Comparison of ENCODE assay signal across 16 cellular contexts in the genomic region with DNA sequence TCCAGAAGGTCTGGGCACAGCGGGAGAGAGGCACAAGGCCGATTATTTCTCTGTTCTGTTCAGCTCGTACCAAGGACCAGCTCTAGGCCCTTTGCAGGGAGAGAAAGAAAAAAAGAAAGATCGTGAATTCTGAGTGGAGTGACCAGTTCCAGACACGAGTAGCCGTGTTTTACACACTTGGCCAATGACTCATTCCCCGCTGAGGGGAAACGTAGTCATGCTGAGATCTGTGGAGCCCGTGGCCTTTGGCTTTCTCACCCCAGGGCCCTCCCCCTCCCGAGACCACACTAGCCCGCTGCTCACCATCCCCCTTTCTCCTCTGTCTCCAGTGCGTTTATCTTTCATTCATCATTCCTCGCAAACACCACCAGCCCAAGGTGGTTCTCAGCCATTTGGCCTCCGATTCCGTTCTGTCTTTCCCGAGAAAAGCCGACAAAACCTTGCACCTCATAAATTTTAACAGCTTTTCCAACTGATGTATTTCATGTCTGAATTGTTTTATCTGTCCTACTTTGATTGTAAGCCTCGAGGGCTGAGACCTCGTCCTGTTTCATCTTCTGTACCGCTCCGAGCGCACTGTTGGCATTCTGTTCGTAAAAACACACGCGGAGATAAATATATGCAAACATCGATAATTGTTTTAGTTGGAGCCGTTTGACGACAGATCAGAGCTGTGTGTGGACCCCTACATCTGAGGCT.
DNase-seq lines count a peak whose midpoint lies in the region; TF ChIP-seq lines count a peak whose summit lies in the region.
"Had no signal": no experiment of that assay in that cellular context is flagged by ENCODE, and none has a peak within 500 bp of the region (broad histone marks: within the 10 kb centered on the region; RNA-seq: fewer than 3 reads in every experiment).

No MANE protein-coding gene starts in this region.

- H3K4me3 ChIP-seq in astrocyte of the spinal cord (ENCODE audit: low read depth, low read length), result peak overlapping the region; percentile 9
- H3K4me3 ChIP-seq in vagina, result no peak overlapping the region
- H3K4me3 ChIP-seq in stomach, result peak overlapping the region in 1 of 4 donors; percentile 1
- H3K4me3 ChIP-seq in transverse colon, result no peak overlapping the region
- H3K4me3 ChIP-seq: coronary artery, prostate gland had no signal

- H3K27ac ChIP-seq in vagina, result peak overlapping the region; percentile 61
- no peak overlapping the region for H3K27ac ChIP-seq in stomach
- no peak overlapping the region for H3K27ac ChIP-seq in transverse colon
- H3K27ac ChIP-seq: coronary artery, prostate gland had no signal

- WGBS in stomach, 5 donors, result 21 to 29% (median 26%) methylated on average over 28 of the region's 28 CpGs
- 32 to 42% methylated on average over 23 to 28 of the region's 28 CpGs for WGBS in transverse colon (ENCODE audit: low coverage in 1 of 2), 2 donors

- peaks cover 9% of the 10 kb centered on the region for H3K9me3 ChIP-seq in vagina
- H3K9me3 ChIP-seq in stomach, result peaks cover 9 to 31% (median 20%) of the 10 kb centered on the region in 4 donors
- H3K9me3 ChIP-seq in transverse colon, result peaks cover 0 to 5% of the 10 kb centered on the region in 2 donors
- H3K9me3 ChIP-seq: prostate gland had no signal

- intact Hi-C loops in vagina (cut with DNase I), result no loop called here
- intact Hi-C loops in stomach (cut with DNase I; ENCODE audit: low total_unique reads), result no loop called here
- intact Hi-C loops in transverse colon (cut with DNase I; ENCODE audit: low total_unique reads), result no loop called here

- no peak for TF ChIP-seq EP300 in stomach (IDR thresholded peaks at IDR 0.05)
- no peak for TF ChIP-seq EP300 in transverse colon (IDR thresholded peaks at IDR 0.05; ENCODE audit: low read depth)

- TF ChIP-seq POLR2A in vagina (IDR thresholded peaks at IDR 0.05), result no peak
- no peak for TF ChIP-seq POLR2A in stomach (IDR thresholded peaks at IDR 0.05)
- no peak for TF ChIP-seq POLR2A in transverse colon (IDR thresholded peaks at IDR 0.05)

- in situ Hi-C loops in astrocyte of the spinal cord (cut with HindIII; ENCODE audit: low sequenced_read_pairs) (no loop called here), transverse colon (cut with MboI; ENCODE audit: low pct_ligation_motif_present in 1 of 4, low pct_unique_long_range_greater_than_20kb in 1 of 4, low sequenced_read_pairs in 3 of 4) (no loop called here)

- DNase-seq in NK-92 treated with Interleukin-12 subunit alpha and Interleukin-12 subunit beta, amount 100 ng/mL, for 24 hours (lab: John Stamatoyannopoulos, UW), result peak; percentile 6
- DNase-seq in NK-92 (lab: John Stamatoyannopoulos, UW; ENCODE audit: unreplicated experiment), result no peak
- peak; percentile 62 for DNase-seq in astrocyte of the spinal cord (ENCODE audit: low read depth, low spot score)
- peak; percentile 55 for DNase-seq in kidney tubule cell (ENCODE audit: low spot score)
- DNase-seq in vagina (ENCODE audit: extremely low spot score in 2 of 2), result no peak
- DNase-seq in stomach, result no peak
- DNase-seq in transverse colon, result no peak
- no peak for DNase-seq in occipital lobe (lab: John Stamatoyannopoulos, UW)
- DNase-seq: 8988T; activated CD4-positive, alpha-beta memory T cell treated with anti-CD3 and anti-CD28 coated beads, Interleukin-2, amount 10 ng/mL, durations not matched to agents 7 days and 5 days; activated naive CD4-positive, alpha-beta T cell treated with anti-CD3 and anti-CD28 coated beads for 36 hours; GF-D8; NCI-H1092 treated with DMSO at 0.1 percent for 48 hours; NCI-H69 had no signal

- H3K27me3 ChIP-seq in vagina (no peaks in the 10 kb centered on the region), stomach (peaks cover 0 to 44% (median 0%) of the 10 kb centered on the region in 3 donors), transverse colon (no peaks in the 10 kb centered on the region)

- H3K4me1 ChIP-seq in vagina (peaks cover 14% of the 10 kb centered on the region), stomach (peaks cover 0 to 17% (median 5%) of the 10 kb centered on the region in 4 donors), transverse colon (peaks cover 0 to 6% (median 0%) of the 10 kb centered on the region in 4 donors)
- H3K4me1 ChIP-seq: prostate gland had no signal

- no peaks in the 10 kb centered on the region for H3K36me3 ChIP-seq in vagina
- H3K36me3 ChIP-seq in stomach, result no peaks in the 10 kb centered on the region
- H3K36me3 ChIP-seq in transverse colon, result no peaks in the 10 kb centered on the region
- H3K36me3 ChIP-seq: prostate gland had no signal

- TF ChIP-seq CTCF in astrocyte of the spinal cord (IDR thresholded peaks at IDR 0.05; ENCODE audit: low read depth, low read length), result no peak
- no peak for TF ChIP-seq CTCF in vagina (IDR thresholded peaks at IDR 0.05)
- no peak for TF ChIP-seq CTCF in stomach (IDR thresholded peaks at IDR 0.05)
- TF ChIP-seq CTCF in transverse colon (IDR thresholded peaks at IDR 0.05), result no peak

Comparison
In these comparisons a context has a peak if more than half of its experiments do, and no peak if none do; other contexts are left out.
1. DNase-seq: peak in NK-92 treated with Interleukin-12 subunit alpha and Interleukin-12 subunit beta, amount 100 ng/mL, for 24 hours (single experiment), astrocyte of the spinal cord (single experiment) and kidney tubule cell (single experiment); none in NK-92 (single experiment), vagina (0 of 2), stomach (single experiment), transverse colon (single experiment) and occipital lobe (single experiment).